ENCODE assay signal across 8 cellular contexts in genomic region chr17:75131278-75132017, GRCh38. TPM values are rescaled to one million over a fixed set of nuclear protein-coding genes. Genes with fewer than 3 reads are reported as not detected.
DNase-seq lines count a peak whose midpoint lies in the region; ATAC-seq and TF ChIP-seq lines count a peak whose summit lies in the region.

TSS of gene NT5C (minus strand) at chr17:75131742. CDS start at chr17:75131707, 35 bp downstream.

- no peaks in the 10 kb centered on the region for H3K27me3 ChIP-seq in DOHH2 (ENCODE audit: control insufficient read depth, low read length)

- H3K4me3 ChIP-seq in DOHH2 (ENCODE audit: low read length) = peak within 1 kb of the TSS; percentile 93
- peak within 1 kb of the TSS; percentile 83 for H3K4me3 ChIP-seq in fibroblast of villous mesenchyme (ENCODE audit: low read depth, low read length)

- H3K27ac ChIP-seq in DOHH2 (ENCODE audit: low read depth, low read length) = peak within 1 kb of the TSS; percentile 78
- peak within 1 kb of the TSS; percentile 78 for H3K27ac ChIP-seq in temporal lobe (ENCODE audit: low read depth, low read length)

- H3K79me2 ChIP-seq in DOHH2 (ENCODE audit: control insufficient read depth, low read length) = peaks cover 21% of the 10 kb centered on the region

- no peaks in the 10 kb centered on the region for H3K27me3 Mint-ChIP-seq in IgD-negative memory B cell
- H3K27me3 Mint-ChIP-seq in nephron progenitor cell (ENCODE audit: low read depth, poor library complexity) = no peaks in the 10 kb centered on the region

- peak within 1 kb of the TSS; percentile 66 for H3K4me2 ChIP-seq in DOHH2 (ENCODE audit: low read length)

- peaks cover 2% of the 10 kb centered on the region for H3K36me3 Mint-ChIP-seq in IgD-negative memory B cell
- peaks cover 25% of the 10 kb centered on the region for H3K36me3 Mint-ChIP-seq in nephron progenitor cell (ENCODE audit: low read depth)

- peaks cover 16% of the 10 kb centered on the region for H3K4me1 ChIP-seq in DOHH2 (ENCODE audit: control insufficient read depth, low read length)

- H3F3A ChIP-seq in DOHH2 (ENCODE audit: control insufficient read depth, insufficient read depth) = peaks cover 31% of the 10 kb centered on the region

- H3K4me3 Mint-ChIP-seq in IgD-negative memory B cell (peak within 1 kb of the TSS; percentile 92 to 99 (median 97)), nephron progenitor cell (peak within 1 kb of the TSS; percentile 92)

- TF ChIP-seq CTCF in DOHH2 (IDR thresholded peaks at IDR 0.05; ENCODE audit: low read depth, low read length, poor library complexity, severe bottlenecking) (peak; percentile 76), fibroblast of villous mesenchyme (IDR thresholded peaks at IDR 0.05; ENCODE audit: insufficient read depth, low read depth, low read length) (peak; percentile 68), nephron progenitor cell (IDR thresholded peaks at IDR 0.05) (peak; percentile 54)

- H3K9me3 Mint-ChIP-seq in IgD-negative memory B cell (no peaks in the 10 kb centered on the region), nephron progenitor cell (no peaks in the 10 kb centered on the region)

- DNase-seq in RPMI8226 (peak; percentile 89), fibroblast of villous mesenchyme (ENCODE audit: low read depth) (peak; percentile 80), nephron progenitor cell (peak; percentile 92)
- DNase-seq in activated effector memory CD4-positive, alpha-beta T cell treated with Interleukin-2 at 50 U/mL for 16 hours = peak; percentile 50

- peak; percentile 72 for ATAC-seq in GM21528 (IDR thresholded peaks at IDR 0.05; ENCODE audit: low FRiP score, unreplicated experiment)

- no peaks in the 10 kb centered on the region for H3K9me3 ChIP-seq in DOHH2 (ENCODE audit: control insufficient read depth, insufficient read depth, low read length)

- H3K4me1 Mint-ChIP-seq in IgD-negative memory B cell = peaks cover 12 to 22% (median 22%) of the 10 kb centered on the region in 3 donors
- peaks cover 24% of the 10 kb centered on the region for H3K4me1 Mint-ChIP-seq in nephron progenitor cell

- peaks cover 33% of the 10 kb centered on the region for H3K36me3 ChIP-seq in DOHH2 (ENCODE audit: control insufficient read depth, low read length)

- H3K27ac Mint-ChIP-seq in IgD-negative memory B cell (peak within 1 kb of the TSS; percentile 87 to 95 (median 88)), nephron progenitor cell (peak within 1 kb of the TSS; percentile 53)

- H4K20me1 ChIP-seq in DOHH2 (ENCODE audit: control insufficient read depth, insufficient read depth, low read depth, low read length) = no peaks in the 10 kb centered on the region

- no peaks in the 10 kb centered on the region for H3K9me2 ChIP-seq in DOHH2 (replicated peaks; ENCODE audit: control insufficient read depth, low read length)

RNA-seq across cellular contexts. Expression of gene NT5C, which starts in this region (rescaled TPM):
- 150 TPM for polyA plus RNA-seq in IgD-negative memory B cell
- total RNA-seq in fibroblast of villous mesenchyme = 40.2 and 98.2 TPM in 2 replicates
- 22.1 TPM for total RNA-seq in temporal lobe

Comparison
In these comparisons a context has a peak if more than half of its experiments do, and no peak if none do; other contexts are left out.
1. Peak in every context shown above with its lines: DNase-seq, ATAC-seq, H3K4me3 ChIP-seq and H3K27ac ChIP-seq.